Comparison of ENCODE assay signal across 19 cellular contexts in the genomic region with DNA sequence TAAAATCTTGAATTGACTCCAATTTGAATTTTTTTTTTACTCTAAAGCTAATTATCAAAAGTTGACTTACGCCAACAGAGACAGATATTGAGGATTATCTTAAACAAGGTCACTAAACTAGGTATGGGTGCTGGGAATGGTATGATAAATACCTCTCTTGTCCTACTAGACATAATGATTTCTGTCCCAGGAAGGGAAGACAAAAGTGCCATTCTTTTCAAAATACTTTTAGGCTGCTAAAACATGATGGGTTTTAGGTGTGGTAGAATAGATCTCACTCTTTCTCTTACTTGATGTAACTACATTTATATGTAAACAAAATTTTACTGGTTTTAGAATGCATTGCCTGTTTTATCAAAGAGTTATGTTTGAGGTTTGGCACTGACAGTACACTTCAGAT.
"Had no signal": no experiment of that assay in that cellular context is flagged by ENCODE, and none has a peak within 500 bp of the region (broad histone marks: within the 10 kb centered on the region; RNA-seq: fewer than 3 reads in every experiment).

No MANE protein-coding gene starts in this region.

- H3K27me3 Mint-ChIP-seq: activated naive CD8-positive, alpha-beta T cell; natural killer cell treated with Interleukin-12 subunit alpha and Interleukin-12 subunit beta and Interleukin-15 and Interleukin-18, amount 100 ng/mL, for 72 hours had no signal

- H3K4me1 ChIP-seq: gastroesophageal sphincter, heart left ventricle, testis had no signal

- H3K27ac ChIP-seq: gastroesophageal sphincter, heart left ventricle, sigmoid colon, testis, upper lobe of left lung had no signal

- H3K4me3 ChIP-seq: gastroesophageal sphincter, heart left ventricle, sigmoid colon, testis, upper lobe of left lung had no signal

- H3K27ac Mint-ChIP-seq: activated naive CD8-positive, alpha-beta T cell; immature natural killer cell; natural killer cell treated with Interleukin-12 subunit alpha and Interleukin-12 subunit beta and Interleukin-15 and Interleukin-18, amount 100 ng/mL, for 72 hours; stimulated activated effector memory CD8-positive, alpha-beta T cell treated with anti-CD3 and anti-CD28 coated beads, Interleukin-12 subunit alpha, Interleukin-12 subunit beta, amount 100 ng/mL, for 72 hours; T-helper 1 cell treated with Interleukin-12 subunit alpha and Interleukin-12 subunit beta and Interleukin-4 antibody, amounts not matched to agents 30 μg/mL and 1 μg/mL, for 36 hours had no signal

- H3K27me3 ChIP-seq: gastroesophageal sphincter, heart left ventricle, sigmoid colon, testis, upper lobe of left lung had no signal

- H3K9me3 ChIP-seq: gastroesophageal sphincter, sigmoid colon, SK-N-SH, testis, upper lobe of left lung had no signal

- H3K4me3 Mint-ChIP-seq: activated naive CD8-positive, alpha-beta T cell; immature natural killer cell; natural killer cell treated with Interleukin-12 subunit alpha and Interleukin-12 subunit beta and Interleukin-15 and Interleukin-18, amount 100 ng/mL, for 72 hours; stimulated activated effector memory CD8-positive, alpha-beta T cell treated with anti-CD3 and anti-CD28 coated beads, Interleukin-12 subunit alpha, Interleukin-12 subunit beta, amount 100 ng/mL, for 72 hours; T-helper 1 cell treated with Interleukin-12 subunit alpha and Interleukin-12 subunit beta and Interleukin-4 antibody, amounts not matched to agents 30 μg/mL and 1 μg/mL, for 36 hours had no signal

- DNase-seq: activated CD4-positive, alpha-beta T cell treated with anti-CD3 and anti-CD28 coated beads, Interleukin-2, amount 50 U/mL, for 4 hours; activated gamma-delta T cell; amniotic stem cell; caudate nucleus; heart left ventricle; immature natural killer cell; mesenchymal stem cell; occipital lobe; posterior cingulate gyrus; sigmoid colon; SK-N-SH; stimulated activated CD4-positive, alpha-beta T cell treated with anti-CD3 and anti-CD28 coated beads, Interleukin-4, amount 100 ng/mL, for 24 hours; testis; upper lobe of left lung had no signal

- H3K9me3 Mint-ChIP-seq: immature natural killer cell; natural killer cell treated with Interleukin-12 subunit alpha and Interleukin-12 subunit beta and Interleukin-15 and Interleukin-18, amount 100 ng/mL, for 72 hours; stimulated activated effector memory CD8-positive, alpha-beta T cell treated with anti-CD3 and anti-CD28 coated beads, Interleukin-12 subunit alpha, Interleukin-12 subunit beta, amount 100 ng/mL, for 72 hours; T-helper 1 cell treated with Interleukin-12 subunit alpha and Interleukin-12 subunit beta and Interleukin-4 antibody, amounts not matched to agents 30 μg/mL and 1 μg/mL, for 36 hours had no signal
